Comparison of ENCODE assay signal across 1 cellular context in the genomic region with DNA sequence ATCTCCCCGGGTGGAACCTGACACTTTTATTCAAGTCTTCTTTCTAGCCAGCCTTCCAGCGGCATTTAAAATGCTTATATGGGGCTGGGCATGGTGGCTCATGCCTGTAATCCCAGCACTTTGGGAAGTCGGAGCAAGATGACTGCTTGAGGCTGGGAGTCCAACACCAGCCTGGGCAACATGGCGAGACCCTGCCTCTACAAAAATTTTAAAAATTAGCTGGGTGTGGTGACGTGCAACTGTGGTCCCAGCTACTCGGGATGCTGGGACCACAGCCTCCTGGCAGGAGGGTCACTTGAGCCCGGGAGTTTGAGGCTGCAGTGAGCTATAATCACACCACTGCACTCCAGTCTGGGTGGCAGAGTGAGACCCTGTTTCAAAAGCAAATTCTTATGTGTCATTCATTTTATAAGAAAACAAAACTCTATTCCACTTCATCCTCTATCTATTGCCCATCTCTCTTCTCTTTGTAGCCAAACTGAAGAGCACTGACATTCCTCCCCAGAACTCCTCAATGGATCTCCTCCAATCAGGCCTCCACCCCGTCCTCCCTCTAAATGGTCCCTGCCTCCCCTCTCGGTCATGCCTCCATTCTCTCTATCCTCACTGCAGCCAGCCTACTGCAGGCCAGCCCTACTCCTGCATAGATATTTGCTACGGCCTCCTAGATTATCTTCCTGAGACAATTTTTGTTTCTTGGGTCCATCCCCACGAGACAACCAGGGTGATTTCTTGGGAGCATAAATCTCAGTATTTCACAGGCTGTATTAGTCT.
TF ChIP-seq lines count a peak whose summit lies in the region.

No MANE protein-coding gene starts in this region.

TF ChIP-seq in IMR-90, 13 proteins besides CTCF, POLR2A, EP300 and RAD21:
- no peak for TF ChIP-seq NFE2L2 (IDR thresholded peaks at IDR 0.05; ENCODE audit: low read depth, low read length)
- no peak for TF ChIP-seq MXI1 (IDR thresholded peaks at IDR 0.05; ENCODE audit: borderline replicate concordance, low read depth, low read length)
- TF ChIP-seq, protein P1, sequence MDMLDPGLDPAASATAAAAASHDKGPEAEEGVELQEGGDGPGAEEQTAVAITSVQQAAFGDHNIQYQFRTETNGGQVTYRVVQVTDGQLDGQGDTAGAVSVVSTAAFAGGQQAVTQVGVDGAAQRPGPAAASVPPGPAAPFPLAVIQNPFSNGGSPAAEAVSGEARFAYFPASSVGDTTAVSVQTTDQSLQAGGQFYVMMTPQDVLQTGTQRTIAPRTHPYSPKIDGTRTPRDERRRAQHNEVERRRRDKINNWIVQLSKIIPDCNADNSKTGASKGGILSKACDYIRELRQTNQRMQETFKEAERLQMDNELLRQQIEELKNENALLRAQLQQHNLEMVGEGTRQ (IDR thresholded peaks at IDR 0.05; ENCODE audit: low read depth, low read length): no peak
- TF ChIP-seq BHLHE40 (IDR thresholded peaks at IDR 0.05; ENCODE audit: low read depth, low read length): no peak
- TF ChIP-seq RCOR1 (IDR thresholded peaks at IDR 0.05; ENCODE audit: insufficient replicate concordance, low read length): no peak
- no peak for TF ChIP-seq CHD1 (IDR thresholded peaks at IDR 0.05; ENCODE audit: low read depth, low read length)
- no peak for TF ChIP-seq MAFK (IDR thresholded peaks at IDR 0.05; ENCODE audit: low read depth, low read length)
- no peak for TF ChIP-seq CEBPB (IDR thresholded peaks at IDR 0.05; ENCODE audit: low read depth, low read length)
- no peak for TF ChIP-seq ELK1 (IDR thresholded peaks at IDR 0.05; ENCODE audit: borderline replicate concordance, low read depth, low read length)
